Comparison of ENCODE assay signal across 11 cellular contexts in the genomic region with DNA sequence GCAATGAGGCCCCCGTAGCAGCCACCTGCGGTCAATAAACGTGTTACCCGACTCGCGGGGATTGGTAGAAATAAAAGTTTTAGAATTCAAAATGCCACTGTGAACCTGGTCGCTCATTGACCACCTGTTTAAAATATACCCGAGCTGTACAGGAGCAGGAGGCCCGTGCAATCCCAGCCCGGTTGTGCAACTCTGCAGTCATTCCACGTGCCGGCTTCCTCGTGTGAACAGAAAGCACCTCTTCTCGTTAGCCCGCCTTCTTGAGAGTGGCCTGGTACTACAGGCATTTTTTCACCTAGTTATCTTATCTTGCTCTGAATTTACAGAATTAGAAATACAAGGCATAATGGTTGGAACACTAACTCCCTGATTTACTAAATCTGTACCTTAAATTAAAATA.
"Had no signal": no experiment of that assay in that cellular context is flagged by ENCODE, and none has a peak within 500 bp of the region (broad histone marks: within the 10 kb centered on the region; RNA-seq: fewer than 3 reads in every experiment).

No MANE protein-coding gene starts in this region.

- FAIRE-seq: H1, H54 had no signal

- H3K9ac ChIP-seq: GM23248 had no signal

- H2AFZ ChIP-seq: GM23248, GM23338 had no signal

- ATAC-seq: GM23338, HCT116 had no signal

- H3K36me3 ChIP-seq: HAP-1 had no signal

- DNase-seq: GM23248, GOT3, H7, H9, HCEC 1CT, HFFc6 had no signal

- H3K4me1 ChIP-seq: HAP-1 had no signal

- H3K27ac ChIP-seq: GM23248 had no signal

- H3K9me3 ChIP-seq: HAP-1 had no signal

- H3K4me3 ChIP-seq: GM23248, GM23338, HAP-1 had no signal

- H3K4me2 ChIP-seq: GM23338 had no signal
